In genomic region chr5:179880848-179881590, GRCh38 we compare ENCODE assay signal across 22 cellular contexts.
"Had no signal": no experiment of that assay in that cellular context is flagged by ENCODE, and none has a peak within 500 bp of the region (broad histone marks: within the 10 kb centered on the region; RNA-seq: fewer than 3 reads in every experiment).

No MANE protein-coding gene starts in this region.

- DNase-seq: activated CD4-positive, alpha-beta T cell treated with anti-CD3 and anti-CD28 coated beads for 4 hours; activated CD4-positive, alpha-beta T cell treated with anti-CD3 and anti-CD28 coated beads, Interleukin-2, amount 50 U/mL, for 4 hours; activated naive CD4-positive, alpha-beta T cell treated with Interleukin-2 at 50 U/mL for 16 hours; activated T-cell treated with anti-CD3 and anti-CD28 coated beads for 4 hours; activated T-cell treated with anti-CD3 and anti-CD28 coated beads, Interleukin-2, amount 50 U/mL, for 72 hours; anterior cingulate cortex; cortex of kidney; foreskin keratinocyte; islet precursor cell; left ventricle myocardium superior; mucosa of descending colon; occipital lobe; stimulated activated CD4-positive, alpha-beta T cell treated with anti-CD3 and anti-CD28 coated beads, Interleukin-4, amount 100 ng/mL, for 24 hours; stomach; T-helper 1 cell; thyroid gland; upper lobe of left lung had no signal

- H3K4me1 ChIP-seq: esophagus muscularis mucosa, foreskin keratinocyte, stomach, thyroid gland, upper lobe of left lung had no signal

- H3K9me3 ChIP-seq: thyroid gland had no signal

- H3K4me3 Mint-ChIP-seq: activated naive CD8-positive, alpha-beta T cell; activated T-cell treated with anti-CD3 and anti-CD28 coated beads, Interleukin-2, amount 50 U/mL, for 72 hours; stimulated activated memory B cell treated with anti-CD40 and anti-IgM and Interleukin-4, amounts not matched to agents 10 μg/mL and 1 μg/mL and 100 μg/mL, for 72 hours; T-helper 2 cell treated with Interferon-gamma antibody and Interleukin-4, amounts not matched to agents 5 μg/mL and 100 μg/mL, for 36 hours had no signal

- H3K4me3 ChIP-seq: esophagus muscularis mucosa, mucosa of descending colon, skin epidermis, stomach, thyroid gland, upper lobe of left lung had no signal

- H3K4me1 Mint-ChIP-seq: stimulated activated memory B cell treated with anti-CD40 and anti-IgM and Interleukin-4, amounts not matched to agents 10 μg/mL and 1 μg/mL and 100 μg/mL, for 72 hours had no signal

- ATAC-seq: activated T-cell treated with anti-CD3 and anti-CD28 coated beads, Interleukin-2, amount 50 U/mL, for 72 hours; foreskin keratinocyte; left ventricle myocardium superior had no signal

- H3K27me3 Mint-ChIP-seq: activated naive CD8-positive, alpha-beta T cell; stimulated activated memory B cell treated with anti-CD40 and anti-IgM and Interleukin-4, amounts not matched to agents 10 μg/mL and 1 μg/mL and 100 μg/mL, for 72 hours had no signal

- H3K27me3 ChIP-seq: esophagus muscularis mucosa, foreskin keratinocyte, stomach, thyroid gland, upper lobe of left lung had no signal

- H3K27ac Mint-ChIP-seq: activated naive CD8-positive, alpha-beta T cell; activated T-cell treated with anti-CD3 and anti-CD28 coated beads, Interleukin-2, amount 50 U/mL, for 72 hours; stimulated activated memory B cell treated with anti-CD40 and anti-IgM and Interleukin-4, amounts not matched to agents 10 μg/mL and 1 μg/mL and 100 μg/mL, for 72 hours; T-helper 2 cell treated with Interferon-gamma antibody and Interleukin-4, amounts not matched to agents 5 μg/mL and 100 μg/mL, for 36 hours had no signal

- H3K27ac ChIP-seq: esophagus muscularis mucosa, foreskin keratinocyte, skin epidermis, stomach, thyroid gland, upper lobe of left lung had no signal
